ENCODE assay signal across 8 cellular contexts in the genomic region with DNA sequence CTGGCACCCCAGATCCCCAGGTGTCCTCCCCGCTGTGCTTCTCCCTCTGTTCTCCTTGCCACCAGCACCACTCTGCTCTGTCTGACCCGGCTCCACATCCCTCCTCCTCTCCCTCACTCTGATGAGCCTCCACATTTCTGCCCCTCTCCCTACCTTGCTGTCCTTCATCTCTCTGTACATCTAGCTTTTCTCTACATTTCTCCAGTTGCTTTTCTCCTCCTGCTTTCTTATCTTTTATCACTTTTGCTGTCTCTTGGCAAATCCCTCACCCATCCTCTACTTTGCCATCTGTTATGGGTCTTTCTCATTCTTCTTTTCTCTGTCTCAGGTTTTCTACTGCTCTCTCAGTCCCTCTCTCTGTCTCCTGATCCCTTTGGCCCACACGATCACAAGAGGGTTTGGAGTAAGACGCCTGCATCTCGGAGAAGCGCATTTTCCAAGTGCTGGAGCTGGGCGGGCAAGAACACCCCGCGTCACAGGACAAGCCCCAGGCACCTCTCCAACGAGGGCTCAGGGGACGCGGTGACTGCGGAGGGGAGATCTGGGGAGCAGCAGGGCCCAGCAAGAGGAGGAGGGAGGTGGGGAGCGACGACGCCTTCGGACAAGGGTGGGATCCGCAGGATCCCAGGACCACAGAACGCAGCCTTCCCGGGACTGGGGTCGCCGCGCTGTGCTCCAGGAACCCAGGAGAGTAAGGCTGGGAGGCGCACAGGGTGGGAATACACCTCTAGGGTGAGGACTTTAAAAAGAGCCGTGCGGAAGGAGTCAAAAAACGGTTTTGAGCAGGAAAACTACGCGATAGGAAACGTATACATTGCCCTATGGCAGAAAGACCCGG. TPM values are rescaled to one million over a fixed set of nuclear protein-coding genes. Genes with fewer than 3 reads are reported as not detected.
DNase-seq lines count a peak whose midpoint lies in the region; ATAC-seq, FAIRE-seq and TF ChIP-seq lines count a peak whose summit lies in the region.
"Not testable (repeated sequence)": the region's sequence is repeated elsewhere in the genome, so short reads cannot be mapped to it uniquely, and the experiment has no call there.

No MANE protein-coding gene starts in this region.

- H3K4me1 ChIP-seq in SJSA1 (replicated peaks); mesendoderm (ENCODE audit: control insufficient read depth, low read depth, low read length); small intestine (ENCODE audit: control insufficient read depth in 2 of 2, insufficient read depth in 1 of 2, low read depth in 1 of 2, low read length in 1 of 2): not testable (repeated sequence)

- peaks cover 14% of the 10 kb centered on the region for H3K36me3 ChIP-seq in SJSA1
- H3K36me3 ChIP-seq in mesendoderm (ENCODE audit: control insufficient read depth, insufficient read depth, low read length); small intestine (ENCODE audit: control insufficient read depth in 2 of 2, insufficient read depth in 2 of 2, low read length in 2 of 2): not testable (repeated sequence)

- peak in 1 of 2 experiments; percentile 6 for DNase-seq in SJSA1 (ENCODE audit: low read depth in 1 of 2, low spot score in 2 of 2)
- peak; percentile 10 for DNase-seq in activated naive CD8-positive, alpha-beta T cell treated with anti-CD3 and anti-CD28 coated beads, Interleukin-2, amount 50 U/mL, for 24 hours
- DNase-seq in fibroblast of peridontal ligament (ENCODE audit: extremely low read depth), result peak; percentile 32
- DNase-seq in mesendoderm, result not testable (repeated sequence)
- peak; percentile 2 for DNase-seq in small intestine

- H3K4me1 Mint-ChIP-seq in activated naive CD8-positive, alpha-beta T cell treated with anti-CD3 and anti-CD28 coated beads, Interleukin-2, amount 50 U/mL, for 24 hours, result peaks cover 22% of the 10 kb centered on the region

- H3K27ac Mint-ChIP-seq in activated naive CD8-positive, alpha-beta T cell treated with anti-CD3 and anti-CD28 coated beads, Interleukin-2, amount 50 U/mL, for 24 hours, result peak overlapping the region; percentile 89

- not testable (repeated sequence) for TF ChIP-seq CTCF in C4-2B (conservative IDR thresholded peaks at IDR 0.05)

- H4K5ac ChIP-seq in mesendoderm (ENCODE audit: low read length), result not testable (repeated sequence)

- not testable (repeated sequence) for H2BK120ac ChIP-seq in mesendoderm (ENCODE audit: low read depth, low read length)

- H3K27me3 ChIP-seq in SJSA1 (replicated peaks); mesendoderm (ENCODE audit: insufficient read depth, low read length, poor library complexity); small intestine (ENCODE audit: control insufficient read depth in 2 of 2, insufficient read depth in 2 of 2, low read length in 2 of 2): not testable (repeated sequence)

- peak overlapping the region; percentile 79 for H3K9ac ChIP-seq in mesendoderm (ENCODE audit: low read length)

- H2AK5ac ChIP-seq in mesendoderm (ENCODE audit: low read length), result not testable (repeated sequence)

- H3K9me3 ChIP-seq in SJSA1 (replicated peaks); small intestine (ENCODE audit: control insufficient read depth, low read depth): not testable (repeated sequence)

- ATAC-seq in GM19395 (IDR thresholded peaks at IDR 0.05; ENCODE audit: unreplicated experiment) (peak; percentile 12), HG03460 (IDR thresholded peaks at IDR 0.05; ENCODE audit: unreplicated experiment) (peak; percentile 20)
- peak; percentile 18 for ATAC-seq in activated naive CD8-positive, alpha-beta T cell treated with anti-CD3 and anti-CD28 coated beads, Interleukin-2, amount 50 U/mL, for 24 hours

- H3K27ac ChIP-seq in C4-2B, result peak overlapping the region; percentile 59
- H3K27ac ChIP-seq in SJSA1, result 0 out of 2 replicates have a peak overlapping the region, but pooled peaks have one; percentile 34
- not testable (repeated sequence) for H3K27ac ChIP-seq in mesendoderm (ENCODE audit: low read depth, low read length)
- peak overlapping the region; percentile 45 to 88 for H3K27ac ChIP-seq in small intestine (ENCODE audit: low read depth in 1 of 2, low read length in 1 of 2)

- not testable (repeated sequence) for H2BK5ac ChIP-seq in mesendoderm (ENCODE audit: low read length)

- H3K27me3 Mint-ChIP-seq in activated naive CD8-positive, alpha-beta T cell treated with anti-CD3 and anti-CD28 coated beads, Interleukin-2, amount 50 U/mL, for 24 hours, result not testable (repeated sequence)

- not testable (repeated sequence) for H2BK15ac ChIP-seq in mesendoderm (replicated peaks; ENCODE audit: low read depth)

- not testable (repeated sequence) for H3K23ac ChIP-seq in mesendoderm (ENCODE audit: low read length)

- not testable (repeated sequence) for H3K4ac ChIP-seq in mesendoderm (ENCODE audit: low read depth, low read length)

- FAIRE-seq in small intestine (lab: Jason Lieb, UNC), result not testable (repeated sequence)

- H3K4me3 Mint-ChIP-seq in activated naive CD8-positive, alpha-beta T cell treated with anti-CD3 and anti-CD28 coated beads, Interleukin-2, amount 50 U/mL, for 24 hours, result peak overlapping the region; percentile 96

- peak overlapping the region; percentile 79 for H3K18ac ChIP-seq in mesendoderm (ENCODE audit: low read length)

- peak overlapping the region; percentile 80 for H3K56ac ChIP-seq in mesendoderm (ENCODE audit: low read length)

- not testable (repeated sequence) for H3K79me1 ChIP-seq in mesendoderm (ENCODE audit: low read length)

- H3K9me3 Mint-ChIP-seq in activated naive CD8-positive, alpha-beta T cell treated with anti-CD3 and anti-CD28 coated beads, Interleukin-2, amount 50 U/mL, for 24 hours, result peaks cover 20% of the 10 kb centered on the region

- H3K4me3 ChIP-seq in SJSA1 (peak overlapping the region; percentile 45), mesendoderm (ENCODE audit: low read length) (peak overlapping the region; percentile 72), small intestine (ENCODE audit: low read depth in 1 of 2, low read length in 2 of 2) (peak overlapping the region; percentile 62 to 69)

- peak overlapping the region; percentile 54 for H3K4me2 ChIP-seq in mesendoderm (ENCODE audit: low read length)

- H4K8ac ChIP-seq in mesendoderm (ENCODE audit: low read depth, low read length), result not testable (repeated sequence)

- not testable (repeated sequence) for H3K79me2 ChIP-seq in mesendoderm (ENCODE audit: control insufficient read depth, insufficient read depth, low read length)

- no CpG with 5 or more reads among the region's 31 CpGs for WGBS in mesendoderm (ENCODE audit: extremely low coverage, insufficient coverage, low lambda C conversion rate)
- 1 to 6% (median 3%) methylated on average over 21 to 24 of the region's 31 CpGs for WGBS in small intestine, 3 donors

- peaks cover 45% of the 10 kb centered on the region for H3K36me3 Mint-ChIP-seq in activated naive CD8-positive, alpha-beta T cell treated with anti-CD3 and anti-CD28 coated beads, Interleukin-2, amount 50 U/mL, for 24 hours (ENCODE audit: low read depth)

RNA-seq across cellular contexts. Expression of gene ZNF468, which starts 0.7 kb away (rescaled TPM):
- total RNA-seq in SJSA1 (2014; rRNA removed; shearing (Covaris generic)), result 25.5 and 37.5 TPM in 2 replicates
- polyA plus RNA-seq in mesendoderm (2013, experiment 1 of 2), result 18.7 TPM
- polyA plus RNA-seq in mesendoderm (2013, experiment 2 of 2), result 19.1 TPM
- 10 to 100 TPM in 1 of 3 donors, 1 to 10 TPM in 2; 7.0 to 11.5 (median 9.2) TPM for polyA plus RNA-seq in small intestine

RNA-seq across cellular contexts. Expression of gene ZNF28, which starts 35.3 kb away (rescaled TPM):
- total RNA-seq in SJSA1 (2014; rRNA removed; shearing (Covaris generic)), result 12.9 and 29.1 TPM in 2 replicates
- polyA plus RNA-seq in mesendoderm (2013, experiment 1 of 2), result 18.4 TPM
- 17.3 TPM for polyA plus RNA-seq in mesendoderm (2013, experiment 2 of 2)
- 1 to 10 TPM; 2.2 to 5.8 (median 5.7) TPM for polyA plus RNA-seq in small intestine

RNA-seq across cellular contexts. Expression of gene ZNF320, which starts 40.7 kb away (rescaled TPM):
- total RNA-seq in SJSA1 (2014; rRNA removed; shearing (Covaris generic)), result 12.3 and 13.3 TPM in 2 replicates
- polyA plus RNA-seq in mesendoderm (2013, experiment 1 of 2), result 8.3 TPM
- 8.6 TPM for polyA plus RNA-seq in mesendoderm (2013, experiment 2 of 2)
- polyA plus RNA-seq in small intestine, result 1 to 10 TPM; 3.4 to 4.8 (median 3.8) TPM
